ENCODE assay signal across 2 cellular contexts in the genomic region with DNA sequence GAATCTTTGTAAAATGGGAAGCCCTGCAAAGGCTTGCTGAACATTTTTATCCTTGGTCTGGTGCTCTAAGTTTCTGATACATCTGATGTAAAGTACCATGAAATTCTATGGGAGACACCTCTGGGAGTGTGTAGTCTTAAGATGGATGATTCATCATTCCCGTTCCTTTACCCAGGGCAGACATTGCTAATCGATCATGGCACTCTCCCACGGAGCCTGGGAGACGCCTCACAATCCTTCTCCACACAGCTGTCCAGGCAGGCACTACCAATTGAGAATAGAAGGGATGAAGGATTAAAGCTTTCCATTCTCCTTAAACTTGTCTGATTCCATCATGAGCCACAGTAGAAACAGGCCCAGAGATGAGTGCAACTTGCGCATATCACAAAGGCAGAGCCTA.
TF ChIP-seq lines count a peak whose summit lies in the region.

No MANE protein-coding gene starts in this region.

TF ChIP-seq in IMR-90, 13 proteins besides CTCF, POLR2A, EP300 and RAD21 (continued from another document):
- TF ChIP-seq, protein P1, sequence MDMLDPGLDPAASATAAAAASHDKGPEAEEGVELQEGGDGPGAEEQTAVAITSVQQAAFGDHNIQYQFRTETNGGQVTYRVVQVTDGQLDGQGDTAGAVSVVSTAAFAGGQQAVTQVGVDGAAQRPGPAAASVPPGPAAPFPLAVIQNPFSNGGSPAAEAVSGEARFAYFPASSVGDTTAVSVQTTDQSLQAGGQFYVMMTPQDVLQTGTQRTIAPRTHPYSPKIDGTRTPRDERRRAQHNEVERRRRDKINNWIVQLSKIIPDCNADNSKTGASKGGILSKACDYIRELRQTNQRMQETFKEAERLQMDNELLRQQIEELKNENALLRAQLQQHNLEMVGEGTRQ (IDR thresholded peaks at IDR 0.05; ENCODE audit: low read depth, low read length) = no peak
- TF ChIP-seq MXI1 (IDR thresholded peaks at IDR 0.05; ENCODE audit: borderline replicate concordance, low read depth, low read length) = no peak

TF ChIP-seq in SK-N-SH treated with all-trans-retinoic acid at 6 μM for 48 hours, 23 proteins besides CTCF, POLR2A, EP300 and RAD21 (continued from another document):
- TF ChIP-seq, protein P2, sequence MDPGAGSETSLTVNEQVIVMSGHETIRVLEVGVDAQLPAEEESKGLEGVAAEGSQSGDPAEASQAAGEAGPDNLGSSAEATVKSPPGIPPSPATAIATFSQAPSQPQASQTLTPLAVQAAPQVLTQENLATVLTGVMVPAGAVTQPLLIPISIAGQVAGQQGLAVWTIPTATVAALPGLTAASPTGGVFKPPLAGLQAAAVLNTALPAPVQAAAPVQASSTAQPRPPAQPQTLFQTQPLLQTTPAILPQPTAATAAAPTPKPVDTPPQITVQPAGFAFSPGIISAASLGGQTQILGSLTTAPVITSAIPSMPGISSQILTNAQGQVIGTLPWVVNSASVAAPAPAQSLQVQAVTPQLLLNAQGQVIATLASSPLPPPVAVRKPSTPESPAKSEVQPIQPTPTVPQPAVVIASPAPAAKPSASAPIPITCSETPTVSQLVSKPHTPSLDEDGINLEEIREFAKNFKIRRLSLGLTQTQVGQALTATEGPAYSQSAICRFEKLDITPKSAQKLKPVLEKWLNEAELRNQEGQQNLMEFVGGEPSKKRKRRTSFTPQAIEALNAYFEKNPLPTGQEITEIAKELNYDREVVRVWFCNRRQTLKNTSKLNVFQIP (CRISPR knock-in tag; IDR thresholded peaks at IDR 0.05; ENCODE audit: borderline replicate concordance, low read depth) = no peak
- TF ChIP-seq, protein P3, sequence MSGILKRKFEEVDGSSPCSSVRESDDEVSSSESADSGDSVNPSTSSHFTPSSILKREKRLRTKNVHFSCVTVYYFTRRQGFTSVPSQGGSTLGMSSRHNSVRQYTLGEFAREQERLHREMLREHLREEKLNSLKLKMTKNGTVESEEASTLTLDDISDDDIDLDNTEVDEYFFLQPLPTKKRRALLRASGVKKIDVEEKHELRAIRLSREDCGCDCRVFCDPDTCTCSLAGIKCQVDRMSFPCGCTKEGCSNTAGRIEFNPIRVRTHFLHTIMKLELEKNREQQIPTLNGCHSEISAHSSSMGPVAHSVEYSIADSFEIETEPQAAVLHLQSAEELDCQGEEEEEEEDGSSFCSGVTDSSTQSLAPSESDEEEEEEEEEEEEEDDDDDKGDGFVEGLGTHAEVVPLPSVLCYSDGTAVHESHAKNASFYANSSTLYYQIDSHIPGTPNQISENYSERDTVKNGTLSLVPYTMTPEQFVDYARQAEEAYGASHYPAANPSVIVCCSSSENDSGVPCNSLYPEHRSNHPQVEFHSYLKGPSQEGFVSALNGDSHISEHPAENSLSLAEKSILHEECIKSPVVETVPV (CRISPR knock-in tag; IDR thresholded peaks at IDR 0.05) = no peak
- TF ChIP-seq PPARA (CRISPR knock-in tag; IDR thresholded peaks at IDR 0.05; ENCODE audit: borderline replicate concordance) = no peak
- no peak for TF ChIP-seq CSDC2 (CRISPR knock-in tag; IDR thresholded peaks at IDR 0.05)
- TF ChIP-seq, protein P4, sequence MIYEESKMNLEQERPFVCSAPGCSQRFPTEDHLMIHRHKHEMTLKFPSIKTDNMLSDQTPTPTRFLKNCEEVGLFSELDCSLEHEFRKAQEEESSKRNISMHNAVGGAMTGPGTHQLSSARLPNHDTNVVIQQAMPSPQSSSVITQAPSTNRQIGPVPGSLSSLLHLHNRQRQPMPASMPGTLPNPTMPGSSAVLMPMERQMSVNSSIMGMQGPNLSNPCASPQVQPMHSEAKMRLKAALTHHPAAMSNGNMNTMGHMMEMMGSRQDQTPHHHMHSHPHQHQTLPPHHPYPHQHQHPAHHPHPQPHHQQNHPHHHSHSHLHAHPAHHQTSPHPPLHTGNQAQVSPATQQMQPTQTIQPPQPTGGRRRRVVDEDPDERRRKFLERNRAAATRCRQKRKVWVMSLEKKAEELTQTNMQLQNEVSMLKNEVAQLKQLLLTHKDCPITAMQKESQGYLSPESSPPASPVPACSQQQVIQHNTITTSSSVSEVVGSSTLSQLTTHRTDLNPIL (CRISPR knock-in tag; IDR thresholded peaks at IDR 0.05; ENCODE audit: low read depth) = no peak
- no peak for TF ChIP-seq ZNF8 (CRISPR knock-in tag; IDR thresholded peaks at IDR 0.05)
- TF ChIP-seq ARNTL (CRISPR knock-in tag; IDR thresholded peaks at IDR 0.05; ENCODE audit: borderline replicate concordance, low read depth) = no peak
- no peak for TF ChIP-seq TOX (CRISPR knock-in tag; IDR thresholded peaks at IDR 0.05; ENCODE audit: borderline replicate concordance)
- no peak for TF ChIP-seq ISL1 (CRISPR knock-in tag; IDR thresholded peaks at IDR 0.05)
- TF ChIP-seq ZFP30 (CRISPR knock-in tag; IDR thresholded peaks at IDR 0.05) = no peak
- TF ChIP-seq ZC3H10 (CRISPR knock-in tag; IDR thresholded peaks at IDR 0.05) = no peak
